ENCODE assay signal across 22 cellular contexts in the genomic region with DNA sequence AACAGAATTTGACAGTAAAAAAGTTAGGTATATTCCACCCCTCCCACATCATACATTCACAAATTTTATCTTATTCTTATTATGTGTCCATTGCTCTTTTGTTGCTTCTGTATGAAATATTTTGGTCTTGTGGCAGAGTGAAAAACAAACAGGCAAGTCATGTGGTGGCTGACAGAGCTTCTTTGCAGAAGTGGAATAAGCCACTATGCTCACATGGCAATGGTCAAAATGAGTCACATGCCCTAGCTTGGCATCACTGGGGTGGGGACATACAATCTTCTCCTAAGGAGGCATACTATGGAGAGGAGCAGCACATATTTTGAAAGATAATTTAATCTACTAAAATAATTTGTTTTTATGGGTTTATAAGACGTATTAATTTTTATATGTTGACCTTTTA. TPM values are rescaled to one million over a fixed set of nuclear protein-coding genes. Genes with fewer than 3 reads are reported as not detected.
DNase-seq lines count a peak whose midpoint lies in the region; ATAC-seq, FAIRE-seq and TF ChIP-seq lines count a peak whose summit lies in the region.
"Had no signal": no experiment of that assay in that cellular context is flagged by ENCODE, and none has a peak within 500 bp of the region (broad histone marks: within the 10 kb centered on the region; RNA-seq: fewer than 3 reads in every experiment).

No MANE protein-coding gene starts in this region.

- peak; percentile 52 for ATAC-seq in HG03432 (IDR thresholded peaks at IDR 0.05; ENCODE audit: unreplicated experiment)
- ATAC-seq in activated CD8-positive, alpha-beta T cell treated with anti-CD3 and anti-CD28 coated beads for 36 hours = peak; percentile 80
- ATAC-seq in stimulated activated naive B cell treated with anti-CD40 and anti-IgM and Interleukin-4, amounts not matched to agents 10 μg/mL and 1 μg/mL and 100 μg/mL, for 72 hours (replicated peaks) = peak; percentile 87 to 88
- ATAC-seq: body of pancreas, gastroesophageal sphincter, left lung had no signal

- H3K9me3 ChIP-seq in small intestine (ENCODE audit: control insufficient read depth, low read depth) = no peaks in the 10 kb centered on the region
- H3K9me3 ChIP-seq: body of pancreas, gastroesophageal sphincter, right atrium auricular region had no signal

- H3K27me3 ChIP-seq in small intestine (ENCODE audit: control insufficient read depth in 2 of 2, insufficient read depth in 2 of 2, low read length in 2 of 2) = peaks cover 0 to 2% of the 10 kb centered on the region in 2 donors
- H3K27me3 ChIP-seq: body of pancreas, left lung, right atrium auricular region had no signal

- in situ Hi-C loops in KBM-7 (cut with MboI; ENCODE audit: low pct_unique_long_range_greater_than_20kb, low sequenced_read_pairs) = no loop called here

- FAIRE-seq in small intestine (lab: Jason Lieb, UNC) (no peak), GM12892 (lab: Jason Lieb, UNC) (no peak)

- no peaks in the 10 kb centered on the region for H3K4me1 ChIP-seq in small intestine (ENCODE audit: control insufficient read depth in 2 of 2, insufficient read depth in 1 of 2, low read depth in 1 of 2, low read length in 1 of 2)
- H3K4me1 ChIP-seq: body of pancreas, gastroesophageal sphincter, left lung, right atrium auricular region had no signal

- intact Hi-C loops in activated naive CD4-positive, alpha-beta T cell treated with anti-CD3 and anti-CD28 coated beads for 36 hours (cut with micrococcal nuclease) = no loop called here
- intact Hi-C loops in activated CD8-positive, alpha-beta T cell treated with anti-CD3 and anti-CD28 coated beads for 36 hours (cut with micrococcal nuclease) = no loop called here

- no peaks in the 10 kb centered on the region for H3K36me3 ChIP-seq in small intestine (ENCODE audit: control insufficient read depth in 2 of 2, insufficient read depth in 2 of 2, low read length in 2 of 2)
- H3K36me3 ChIP-seq: gastroesophageal sphincter, left lung, right atrium auricular region had no signal

- H3K36me3 Mint-ChIP-seq in activated naive CD4-positive, alpha-beta T cell treated with anti-CD3 and anti-CD28 coated beads for 36 hours (ENCODE audit: low read depth) = no peaks in the 10 kb centered on the region
- no peaks in the 10 kb centered on the region for H3K36me3 Mint-ChIP-seq in activated CD8-positive, alpha-beta T cell treated with anti-CD3 and anti-CD28 coated beads for 36 hours (ENCODE audit: low read depth)
- no peaks in the 10 kb centered on the region for H3K36me3 Mint-ChIP-seq in stimulated activated naive B cell treated with anti-CD40 and anti-IgM and Interleukin-4, amounts not matched to agents 10 μg/mL and 1 μg/mL and 100 μg/mL, for 72 hours
- H3K36me3 Mint-ChIP-seq: activated naive CD4-positive, alpha-beta T cell treated with anti-CD3 and anti-CD28 coated beads, Interleukin-2, amount 50 U/mL, for 24 hours had no signal

- H3K27ac Mint-ChIP-seq in activated naive CD4-positive, alpha-beta T cell treated with anti-CD3 and anti-CD28 coated beads for 36 hours = no peak overlapping the region
- H3K27ac Mint-ChIP-seq in activated CD8-positive, alpha-beta T cell treated with anti-CD3 and anti-CD28 coated beads for 36 hours = no peak overlapping the region
- no peak overlapping the region for H3K27ac Mint-ChIP-seq in stimulated activated naive B cell treated with anti-CD40 and anti-IgM and Interleukin-4, amounts not matched to agents 10 μg/mL and 1 μg/mL and 100 μg/mL, for 72 hours
- H3K27ac Mint-ChIP-seq: activated naive CD4-positive, alpha-beta T cell treated with anti-CD3 and anti-CD28 coated beads, Interleukin-2, amount 50 U/mL, for 24 hours; CD4-positive, alpha-beta T cell had no signal

- H3K4me1 Mint-ChIP-seq in activated naive CD4-positive, alpha-beta T cell treated with anti-CD3 and anti-CD28 coated beads for 36 hours (ENCODE audit: low read depth) = no peaks in the 10 kb centered on the region
- peaks cover 3% of the 10 kb centered on the region for H3K4me1 Mint-ChIP-seq in activated CD8-positive, alpha-beta T cell treated with anti-CD3 and anti-CD28 coated beads for 36 hours (ENCODE audit: low read depth)
- peaks cover 7 to 12% of the 10 kb centered on the region in 2 donors for H3K4me1 Mint-ChIP-seq in stimulated activated naive B cell treated with anti-CD40 and anti-IgM and Interleukin-4, amounts not matched to agents 10 μg/mL and 1 μg/mL and 100 μg/mL, for 72 hours
- H3K4me1 Mint-ChIP-seq: activated naive CD4-positive, alpha-beta T cell treated with anti-CD3 and anti-CD28 coated beads, Interleukin-2, amount 50 U/mL, for 24 hours had no signal

- H3K4me3 ChIP-seq in small intestine (ENCODE audit: low read depth in 1 of 2, low read length in 2 of 2) = no peak overlapping the region
- H3K4me3 ChIP-seq: body of pancreas, gastroesophageal sphincter, left lung, right atrium auricular region had no signal

- no peak for TF ChIP-seq CTCF in activated CD8-positive, alpha-beta T cell treated with anti-CD3 and anti-CD28 coated beads for 36 hours (IDR thresholded peaks at IDR 0.05)

- no peak overlapping the region for H3K4me3 Mint-ChIP-seq in activated naive CD4-positive, alpha-beta T cell treated with anti-CD3 and anti-CD28 coated beads for 36 hours
- no peak overlapping the region for H3K4me3 Mint-ChIP-seq in activated CD8-positive, alpha-beta T cell treated with anti-CD3 and anti-CD28 coated beads for 36 hours
- no peak overlapping the region for H3K4me3 Mint-ChIP-seq in stimulated activated naive B cell treated with anti-CD40 and anti-IgM and Interleukin-4, amounts not matched to agents 10 μg/mL and 1 μg/mL and 100 μg/mL, for 72 hours
- H3K4me3 Mint-ChIP-seq: activated naive CD4-positive, alpha-beta T cell treated with anti-CD3 and anti-CD28 coated beads, Interleukin-2, amount 50 U/mL, for 24 hours; CD4-positive, alpha-beta T cell had no signal

- WGBS in small intestine, 3 donors = 47 to 70% (median 60%) methylated on average over 1 of the region's 1 CpG

- POLR2A ChIA-PET in activated CD8-positive, alpha-beta T cell treated with anti-CD3 and anti-CD28 coated beads for 36 hours (lab: Charles Lee) = no interaction called here

- H3K27ac ChIP-seq in small intestine (ENCODE audit: low read depth in 1 of 2, low read length in 1 of 2) = no peak overlapping the region
- H3K27ac ChIP-seq: body of pancreas, gastroesophageal sphincter, left lung, right atrium auricular region, RWPE1, VCaP had no signal

- CTCF ChIA-PET in activated naive CD4-positive, alpha-beta T cell treated with anti-CD3 and anti-CD28 coated beads for 36 hours (lab: Charles Lee) = no interaction called here
- CTCF ChIA-PET in activated CD8-positive, alpha-beta T cell treated with anti-CD3 and anti-CD28 coated beads for 36 hours (lab: Charles Lee) = no interaction called here

- DNase-seq in activated naive CD4-positive, alpha-beta T cell treated with anti-CD3 and anti-CD28 coated beads for 36 hours = peak; percentile 15
- DNase-seq in activated naive CD4-positive, alpha-beta T cell (lab: John Stamatoyannopoulos, UW) = no peak
- DNase-seq in activated CD8-positive, alpha-beta T cell treated with anti-CD3 and anti-CD28 coated beads for 36 hours = peak; percentile 44
- peak; percentile 4 for DNase-seq in stimulated activated naive B cell treated with anti-CD40 and anti-IgM and Interleukin-4, amounts not matched to agents 10 μg/mL and 1 μg/mL and 100 μg/mL, for 72 hours
- DNase-seq in KBM-7 (no peak), small intestine (no peak), GM12892 (ENCODE audit: insufficient read length) (no peak)
- DNase-seq: CD4-positive, alpha-beta T cell; DMS79; KG1; left lung; NCI-H1417; NCI-H2171 treated with DMSO at 0.1 percent for 48 hours; occipital lobe had no signal

- TF ChIP-seq POLR2A in GM12892 (IDR thresholded peaks at IDR 0.05; ENCODE audit: low read depth, low read length) = no peak

- H3K9me3 Mint-ChIP-seq in activated naive CD4-positive, alpha-beta T cell treated with anti-CD3 and anti-CD28 coated beads for 36 hours = no peaks in the 10 kb centered on the region
- no peaks in the 10 kb centered on the region for H3K9me3 Mint-ChIP-seq in activated CD8-positive, alpha-beta T cell treated with anti-CD3 and anti-CD28 coated beads for 36 hours
- peaks cover 0 to 3% of the 10 kb centered on the region in 2 donors for H3K9me3 Mint-ChIP-seq in stimulated activated naive B cell treated with anti-CD40 and anti-IgM and Interleukin-4, amounts not matched to agents 10 μg/mL and 1 μg/mL and 100 μg/mL, for 72 hours
- H3K9me3 Mint-ChIP-seq: CD4-positive, alpha-beta T cell had no signal

- H3K27me3 Mint-ChIP-seq in activated naive CD4-positive, alpha-beta T cell treated with anti-CD3 and anti-CD28 coated beads for 36 hours (ENCODE audit: low read depth) = peaks cover 4% of the 10 kb centered on the region
- H3K27me3 Mint-ChIP-seq in activated CD8-positive, alpha-beta T cell treated with anti-CD3 and anti-CD28 coated beads for 36 hours = peaks cover 19% of the 10 kb centered on the region
- peaks cover 27 to 31% of the 10 kb centered on the region in 2 donors for H3K27me3 Mint-ChIP-seq in stimulated activated naive B cell treated with anti-CD40 and anti-IgM and Interleukin-4, amounts not matched to agents 10 μg/mL and 1 μg/mL and 100 μg/mL, for 72 hours

RNA-seq across cellular contexts. Expression of gene CMA1, which starts 27.7 kb away (rescaled TPM):
- 1 to 10 TPM; 1.2 to 2.1 TPM for total RNA-seq in activated naive CD4-positive, alpha-beta T cell treated with anti-CD3 and anti-CD28 coated beads for 36 hours
- total RNA-seq in activated CD8-positive, alpha-beta T cell treated with anti-CD3 and anti-CD28 coated beads for 36 hours = under 1 TPM in 1 of 2 experiments, not detected in 1; 0.34 TPM
- 1 to 10 TPM in 2 of 3 donors, not detected in 1; 1.1 to 1.4 TPM for polyA plus RNA-seq in small intestine
- polyA plus RNA-seq in GM12892 (2012; ENCODE audit: missing spikeins) = 0.81 TPM
- total RNA-seq: body of pancreas; CD4-positive, alpha-beta T cell; epithelial cell of proximal tubule; left lung; occipital lobe; right atrium auricular region had no signal

RNA-seq across cellular contexts. Expression of gene CTSG, which starts 40.3 kb away (rescaled TPM):
- total RNA-seq in activated naive CD4-positive, alpha-beta T cell treated with anti-CD3 and anti-CD28 coated beads for 36 hours = under 1 TPM; 0.31 to 0.35 TPM
- not detected for total RNA-seq in activated CD8-positive, alpha-beta T cell treated with anti-CD3 and anti-CD28 coated beads for 36 hours
- polyA plus RNA-seq in small intestine = 1 to 10 TPM in 1 of 3 donors, not detected in 2; 2.6 TPM
- not detected for polyA plus RNA-seq in GM12892 (2012; ENCODE audit: missing spikeins)
- total RNA-seq: body of pancreas; CD4-positive, alpha-beta T cell; epithelial cell of proximal tubule; occipital lobe; right atrium auricular region had no signal

Comparison
In these comparisons a context has a peak if more than half of its experiments do, and no peak if none do; other contexts are left out.
1. DNase-seq: peak in activated naive CD4-positive, alpha-beta T cell treated with anti-CD3 and anti-CD28 coated beads for 36 hours (single experiment), activated CD8-positive, alpha-beta T cell treated with anti-CD3 and anti-CD28 coated beads for 36 hours (single experiment) and stimulated activated naive B cell treated with anti-CD40 and anti-IgM and Interleukin-4, amounts not matched to agents 10 μg/mL and 1 μg/mL and 100 μg/mL, for 72 hours (single experiment); none in activated naive CD4-positive, alpha-beta T cell (0 of 4), KBM-7 (single experiment), small intestine (single experiment) and GM12892 (single experiment).
2. Peak in every context shown above with its lines, with median percentiles within 50 percentile points of each other: ATAC-seq.